Comparison of ENCODE assay signal across 9 cellular contexts in genomic region chr22:49632199-49633009, GRCh38.
DNase-seq lines count a peak whose midpoint lies in the region; ATAC-seq, FAIRE-seq and TF ChIP-seq lines count a peak whose summit lies in the region.
"Had no signal": no experiment of that assay in that cellular context is flagged by ENCODE, and none has a peak within 500 bp of the region (broad histone marks: within the 10 kb centered on the region; RNA-seq: fewer than 3 reads in every experiment).

No MANE protein-coding gene starts in this region.

- no peak overlapping the region for H3K27ac ChIP-seq in astrocyte (ENCODE audit: low read depth, low read length)

- no peaks in the 10 kb centered on the region for H3K36me3 ChIP-seq in astrocyte (ENCODE audit: insufficient read depth, low read length)

- H3K4me3 ChIP-seq in astrocyte (ENCODE audit: insufficient read depth, low read depth, low read length): peak overlapping the region; percentile 7
- H3K4me3 ChIP-seq in retinal pigment epithelial cell (ENCODE audit: low read length): peak overlapping the region; percentile 37

- no peaks in the 10 kb centered on the region for H3K4me1 ChIP-seq in astrocyte (ENCODE audit: insufficient read depth, low read length)

- no peaks in the 10 kb centered on the region for H3K4me1 Mint-ChIP-seq in astrocyte (ENCODE audit: low read depth, unreplicated experiment)

- H3K9me3 ChIP-seq in astrocyte (ENCODE audit: insufficient read depth, low read depth, low read length): no peaks in the 10 kb centered on the region

- H3K27ac Mint-ChIP-seq in astrocyte (ENCODE audit: unreplicated experiment): no peak overlapping the region
- H3K27ac Mint-ChIP-seq: T-cell had no signal

- H4K20me1 ChIP-seq in astrocyte (ENCODE audit: insufficient read depth, low read length): no peaks in the 10 kb centered on the region

- no peaks in the 10 kb centered on the region for H3K36me3 Mint-ChIP-seq in astrocyte (ENCODE audit: low read depth, unreplicated experiment)
- H3K36me3 Mint-ChIP-seq: T-cell had no signal

- peak overlapping the region; percentile 33 for H3K9ac ChIP-seq in astrocyte (ENCODE audit: low read length)

- peaks cover 1% of the 10 kb centered on the region for H3K9me3 Mint-ChIP-seq in astrocyte (ENCODE audit: unreplicated experiment)
- H3K9me3 Mint-ChIP-seq: T-cell had no signal

- ATAC-seq in HG02852 (IDR thresholded peaks at IDR 0.05; ENCODE audit: unreplicated experiment) (no peak), HG02571 (IDR thresholded peaks at IDR 0.05; ENCODE audit: unreplicated experiment) (no peak), GM19463 (IDR thresholded peaks at IDR 0.05; ENCODE audit: unreplicated experiment) (no peak)
- ATAC-seq: T-cell had no signal

- DNase-seq in ELR (ENCODE audit: low read depth) (peak; percentile 3), NCI-H146 (lab: John Stamatoyannopoulos, UW) (peak; percentile 39), astrocyte (ENCODE audit: low read depth) (peak; percentile 18), hypothalamus (lab: John Stamatoyannopoulos, UW) (peak in 44 of 51 donors; percentile 9 to 80 (median 50)), retinal pigment epithelial cell (ENCODE audit: low read depth) (peak; percentile 4)

- no peak overlapping the region for H3K4me3 Mint-ChIP-seq in astrocyte (ENCODE audit: unreplicated experiment)
- H3K4me3 Mint-ChIP-seq: T-cell had no signal

- TF ChIP-seq CTCF in astrocyte (IDR thresholded peaks at IDR 0.05; ENCODE audit: insufficient read depth, low read depth, low read length): peak; percentile 67
- TF ChIP-seq CTCF in retinal pigment epithelial cell (conservative IDR thresholded peaks at IDR 0.05; ENCODE audit: low read depth, low read length): peak; percentile 92

- H2AFZ ChIP-seq in astrocyte (ENCODE audit: low read depth, low read length): peak overlapping the region; percentile 70

- no peak for FAIRE-seq in astrocyte (lab: Jason Lieb, UNC)

- peaks cover 34% of the 10 kb centered on the region for H3K27me3 Mint-ChIP-seq in astrocyte (ENCODE audit: low read depth, unreplicated experiment)
- H3K27me3 Mint-ChIP-seq: T-cell had no signal

- no peaks in the 10 kb centered on the region for H3K79me2 ChIP-seq in astrocyte (ENCODE audit: insufficient read depth, low read length)

- H3K4me2 ChIP-seq in astrocyte (ENCODE audit: low read length): peak overlapping the region; percentile 79

- no peaks in the 10 kb centered on the region for H3K27me3 ChIP-seq in astrocyte (ENCODE audit: insufficient read depth, low read length)
